Comparison of ENCODE assay signal across 8 cellular contexts in the genomic region with DNA sequence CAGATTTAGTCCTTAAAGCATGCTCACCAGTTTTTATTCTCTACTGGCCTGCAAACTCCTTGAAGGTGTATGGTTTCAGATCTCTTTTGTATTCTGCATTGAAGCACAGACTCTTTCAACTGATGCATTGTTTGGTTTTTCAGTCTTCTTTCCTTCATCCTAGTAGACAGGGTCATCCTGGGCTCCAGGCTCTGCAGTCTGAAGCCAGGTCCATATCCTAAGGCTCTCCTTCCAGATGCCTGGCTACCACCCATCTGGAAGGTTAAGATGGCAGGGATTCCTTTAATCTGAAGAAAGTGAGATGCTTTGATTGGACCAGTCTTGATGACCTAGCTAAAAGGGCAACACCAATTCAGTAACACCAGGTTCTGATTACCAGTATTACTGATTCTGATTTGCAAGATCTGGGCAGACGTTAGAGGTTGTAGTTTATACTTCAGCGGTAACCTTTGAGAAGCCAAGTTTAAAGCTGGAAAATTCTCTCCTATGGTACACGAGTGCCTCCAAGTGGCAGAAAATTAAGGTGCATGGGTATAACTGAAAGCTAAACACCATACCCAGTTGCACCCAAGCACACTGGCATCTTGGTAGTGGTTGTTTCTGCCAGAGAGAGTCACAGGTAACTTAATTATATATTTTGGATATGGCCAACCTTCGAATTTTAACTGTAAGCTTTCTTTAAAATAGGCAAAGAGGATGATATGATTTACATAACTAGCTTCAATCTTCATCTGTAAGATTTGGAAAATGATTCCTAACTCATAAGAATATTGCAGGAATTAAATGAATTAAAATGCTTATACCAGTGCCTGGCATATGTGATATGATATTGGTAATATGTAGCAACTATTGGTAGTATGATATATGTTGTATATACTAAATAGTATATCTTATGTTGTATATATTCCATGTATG.
DNase-seq lines count a peak whose midpoint lies in the region; ATAC-seq and TF ChIP-seq lines count a peak whose summit lies in the region.

No MANE protein-coding gene starts in this region.

- POLR2A ChIA-PET in naive thymus-derived CD4-positive, alpha-beta T cell (lab: Charles Lee) = no interaction called here

- no peaks in the 10 kb centered on the region for H3K4me1 ChIP-seq in heart right ventricle
- no peaks in the 10 kb centered on the region for H3K4me1 ChIP-seq in naive thymus-derived CD4-positive, alpha-beta T cell (ENCODE audit: control insufficient read depth in 2 of 2, insufficient read depth in 2 of 2, low read length in 2 of 2)

- no peaks in the 10 kb centered on the region for H3K27me3 ChIP-seq in heart right ventricle
- H3K27me3 ChIP-seq in naive thymus-derived CD4-positive, alpha-beta T cell (ENCODE audit: control insufficient read depth in 2 of 2, insufficient read depth in 2 of 2, low read length in 2 of 2) = no peaks in the 10 kb centered on the region

- H3K4me3 ChIP-seq in heart right ventricle = no peak overlapping the region
- H3K4me3 ChIP-seq in naive thymus-derived CD4-positive, alpha-beta T cell (ENCODE audit: low read length) = no peak overlapping the region

- no peaks in the 10 kb centered on the region for H3K9me3 ChIP-seq in heart right ventricle
- no peaks in the 10 kb centered on the region for H3K9me3 ChIP-seq in naive thymus-derived CD4-positive, alpha-beta T cell (ENCODE audit: control insufficient read depth in 2 of 3, low read length in 3 of 3)

- CTCF ChIA-PET in naive thymus-derived CD4-positive, alpha-beta T cell (lab: Charles Lee) = interaction anchor here (0.6 kb wide), 1 partner anchor 195 kb away, joined by 5 read pairs; no protein-coding TSS in a partner anchor

- WGBS in heart right ventricle, 2 donors = 6 to 10% methylated on average over 4 of the region's 4 CpGs

- H3K36me3 ChIP-seq in heart right ventricle = no peaks in the 10 kb centered on the region
- H3K36me3 ChIP-seq in naive thymus-derived CD4-positive, alpha-beta T cell (ENCODE audit: control insufficient read depth in 2 of 3, insufficient read depth in 3 of 3, low read length in 3 of 3) = no peaks in the 10 kb centered on the region

- DNase-seq in NCI-H2107 treated with DMSO at 0.1 percent for 48 hours (lab: John Stamatoyannopoulos, UW; ENCODE audit: unreplicated experiment) = peak; percentile 26
- DNase-seq in NCI-H2107 (lab: John Stamatoyannopoulos, UW) = no peak
- DNase-seq in LoVo (ENCODE audit: low spot score) = peak; percentile 32
- peak; percentile 35 for DNase-seq in SKM-1 (lab: John Stamatoyannopoulos, UW; ENCODE audit: unreplicated experiment)
- DNase-seq in heart right ventricle = peak in 1 of 2 donors; percentile 13
- DNase-seq in stimulated activated CD8-positive, alpha-beta memory T cell treated with anti-CD3 and anti-CD28 coated beads, Interleukin-4, amount 100 ng/mL, for 48 hours = peak; percentile 37
- no peak for DNase-seq in naive thymus-derived CD4-positive, alpha-beta T cell

- peak; percentile 26 to 81 (median 65) for TF ChIP-seq CTCF in heart right ventricle (IDR thresholded peaks at IDR 0.05)

- no peak overlapping the region for H3K27ac Mint-ChIP-seq in naive thymus-derived CD4-positive, alpha-beta T cell

- H3K4me1 Mint-ChIP-seq in naive thymus-derived CD4-positive, alpha-beta T cell = no peaks in the 10 kb centered on the region

- intact Hi-C loops in heart right ventricle (cut with DNase I) = loop anchor here in 5 of 10 donors (5.0 to 10.0 kb wide), 3 partner anchors 261 to 333 kb away; no protein-coding TSS in a partner anchor
- intact Hi-C loops in naive thymus-derived CD4-positive, alpha-beta T cell (cut with micrococcal nuclease) = no loop called here

- H3K4me3 Mint-ChIP-seq in naive thymus-derived CD4-positive, alpha-beta T cell = no peak overlapping the region

- H3K27me3 Mint-ChIP-seq in naive thymus-derived CD4-positive, alpha-beta T cell = no peaks in the 10 kb centered on the region

- H3K27ac ChIP-seq in heart right ventricle = no peak overlapping the region
- no peak overlapping the region for H3K27ac ChIP-seq in naive thymus-derived CD4-positive, alpha-beta T cell (ENCODE audit: low read depth, low read length)

- peaks cover 0 to 15% (median 3%) of the 10 kb centered on the region in 11 donors for H3K9me3 Mint-ChIP-seq in naive thymus-derived CD4-positive, alpha-beta T cell

- ATAC-seq in heart right ventricle (peak in 4 of 8 donors; percentile 58 to 74 (median 60)), GM21515 (IDR thresholded peaks at IDR 0.05; ENCODE audit: unreplicated experiment) (no peak)
- ATAC-seq in naive thymus-derived CD4-positive, alpha-beta T cell = no peak

- H3K36me3 Mint-ChIP-seq in naive thymus-derived CD4-positive, alpha-beta T cell = no peaks in the 10 kb centered on the region

Comparison
In these comparisons a context has a peak if more than half of its experiments do, and no peak if none do; other contexts are left out.
1. DNase-seq: peak in NCI-H2107 treated with DMSO at 0.1 percent for 48 hours (single experiment), LoVo (single experiment), SKM-1 (single experiment) and stimulated activated CD8-positive, alpha-beta memory T cell treated with anti-CD3 and anti-CD28 coated beads, Interleukin-4, amount 100 ng/mL, for 48 hours (single experiment); none in NCI-H2107 (single experiment) and naive thymus-derived CD4-positive, alpha-beta T cell (0 of 9).